ENCODE assay signal across 1 cellular context in the genomic region with DNA sequence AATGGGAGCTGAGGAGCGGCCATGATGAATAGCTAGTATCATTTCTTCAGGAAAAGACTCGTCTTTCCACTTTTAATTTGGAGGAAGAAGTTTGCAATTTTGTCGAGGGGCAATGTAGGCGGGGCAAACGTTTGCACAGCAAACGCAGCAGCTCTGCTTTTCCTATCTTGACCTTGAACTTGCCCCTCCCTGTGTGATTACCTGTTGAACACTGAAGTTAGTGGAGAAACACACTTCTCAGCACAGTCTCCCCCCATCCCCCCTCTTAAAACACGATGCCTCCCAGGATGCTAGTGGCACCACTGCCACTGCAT.
TF ChIP-seq lines count a peak whose summit lies in the region.

No MANE protein-coding gene starts in this region.

TF ChIP-seq in HepG2, 621 proteins besides CTCF, POLR2A, EP300 and RAD21 (continues in another document):
- TF ChIP-seq, protein P1, sequence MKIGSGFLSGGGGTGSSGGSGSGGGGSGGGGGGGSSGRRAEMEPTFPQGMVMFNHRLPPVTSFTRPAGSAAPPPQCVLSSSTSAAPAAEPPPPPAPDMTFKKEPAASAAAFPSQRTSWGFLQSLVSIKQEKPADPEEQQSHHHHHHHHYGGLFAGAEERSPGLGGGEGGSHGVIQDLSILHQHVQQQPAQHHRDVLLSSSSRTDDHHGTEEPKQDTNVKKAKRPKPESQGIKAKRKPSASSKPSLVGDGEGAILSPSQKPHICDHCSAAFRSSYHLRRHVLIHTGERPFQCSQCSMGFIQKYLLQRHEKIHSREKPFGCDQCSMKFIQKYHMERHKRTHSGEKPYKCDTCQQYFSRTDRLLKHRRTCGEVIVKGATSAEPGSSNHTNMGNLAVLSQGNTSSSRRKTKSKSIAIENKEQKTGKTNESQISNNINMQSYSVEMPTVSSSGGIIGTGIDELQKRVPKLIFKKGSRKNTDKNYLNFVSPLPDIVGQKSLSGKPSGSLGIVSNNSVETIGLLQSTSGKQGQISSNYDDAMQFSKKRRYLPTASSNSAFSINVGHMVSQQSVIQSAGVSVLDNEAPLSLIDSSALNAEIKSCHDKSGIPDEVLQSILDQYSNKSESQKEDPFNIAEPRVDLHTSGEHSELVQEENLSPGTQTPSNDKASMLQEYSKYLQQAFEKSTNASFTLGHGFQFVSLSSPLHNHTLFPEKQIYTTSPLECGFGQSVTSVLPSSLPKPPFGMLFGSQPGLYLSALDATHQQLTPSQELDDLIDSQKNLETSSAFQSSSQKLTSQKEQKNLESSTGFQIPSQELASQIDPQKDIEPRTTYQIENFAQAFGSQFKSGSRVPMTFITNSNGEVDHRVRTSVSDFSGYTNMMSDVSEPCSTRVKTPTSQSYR (CRISPR knock-in tag; IDR thresholded peaks at IDR 0.05; ENCODE audit: borderline replicate concordance) = peak; percentile 86
- TF ChIP-seq DNMT3B (CRISPR knock-in tag; conservative IDR thresholded peaks at IDR 0.05) (no peak), ZNF660 (CRISPR knock-in tag; IDR thresholded peaks at IDR 0.05; ENCODE audit: borderline replicate concordance, low read depth) (no peak), TEAD3 (CRISPR knock-in tag; optimal IDR thresholded peaks at IDR 0.05; ENCODE audit: borderline replicate concordance) (no peak), PRMT3 (CRISPR knock-in tag; IDR thresholded peaks at IDR 0.05; ENCODE audit: borderline replicate concordance, low read depth) (0 out of 2 replicates have a peak, but pooled peaks have one; percentile 7), NFYC (CRISPR knock-in tag; IDR thresholded peaks at IDR 0.05) (no peak), ZNF451 (CRISPR knock-in tag; IDR thresholded peaks at IDR 0.05) (no peak), ATF7 (IDR thresholded peaks at IDR 0.05) (no peak), ATF7 (CRISPR knock-in tag; IDR thresholded peaks at IDR 0.05) (no peak), ZNF431 (CRISPR knock-in tag; IDR thresholded peaks at IDR 0.05; ENCODE audit: borderline replicate concordance, low read depth) (no peak), ZNF343 (CRISPR knock-in tag; IDR thresholded peaks at IDR 0.05) (no peak), HOXA3 (CRISPR knock-in tag; IDR thresholded peaks at IDR 0.05) (no peak), REPIN1 (CRISPR knock-in tag; IDR thresholded peaks at IDR 0.05; ENCODE audit: borderline replicate concordance, low read depth) (0 out of 2 replicates have a peak, but pooled peaks have one; percentile 4), ZNF292 (CRISPR knock-in tag; IDR thresholded peaks at IDR 0.05; ENCODE audit: borderline replicate concordance, low read depth) (no peak), MED13 (CRISPR knock-in tag; IDR thresholded peaks at IDR 0.05) (no peak), SCMH1 (CRISPR knock-in tag; IDR thresholded peaks at IDR 0.05; ENCODE audit: borderline replicate concordance) (no peak), RARA (CRISPR knock-in tag; IDR thresholded peaks at IDR 0.05) (peak; percentile 11; the same call in 1 of the 2 replicates), SP5 (CRISPR knock-in tag; IDR thresholded peaks at IDR 0.05; ENCODE audit: borderline replicate concordance, low read depth) (0 out of 2 replicates have a peak, but pooled peaks have one; percentile 27), RXRB (CRISPR knock-in tag; IDR thresholded peaks at IDR 0.05; ENCODE audit: borderline replicate concordance) (no peak), ZNF562 (CRISPR knock-in tag; IDR thresholded peaks at IDR 0.05; ENCODE audit: borderline replicate concordance) (no peak; the same call in 1 of the 2 replicates), ZNF777 (CRISPR knock-in tag; IDR thresholded peaks at IDR 0.05) (no peak), GZF1 (CRISPR knock-in tag; IDR thresholded peaks at IDR 0.05) (no peak), ZNF776 (CRISPR knock-in tag; IDR thresholded peaks at IDR 0.05) (no peak), BORCS8-MEF2B (CRISPR knock-in tag; IDR thresholded peaks at IDR 0.05) (0 out of 2 replicates have a peak, but pooled peaks have one; percentile 10), ZMAT3 (CRISPR knock-in tag; conservative IDR thresholded peaks at IDR 0.05) (no peak), TBP (CRISPR knock-in tag; IDR thresholded peaks at IDR 0.05) (no peak), GFI1 (CRISPR knock-in tag; IDR thresholded peaks at IDR 0.05; ENCODE audit: borderline replicate concordance) (no peak), MYC (CRISPR knock-in tag; IDR thresholded peaks at IDR 0.05; ENCODE audit: borderline replicate concordance) (0 out of 2 replicates have a peak, but pooled peaks have one; percentile 3), ETV5 (CRISPR knock-in tag; IDR thresholded peaks at IDR 0.05; ENCODE audit: borderline replicate concordance) (peak; percentile 21; the same call in 1 of the 2 replicates), HDAC1 (CRISPR knock-in tag; IDR thresholded peaks at IDR 0.05) (peak; percentile 8; the same call in 1 of the 2 replicates), ZNF3 (CRISPR knock-in tag; IDR thresholded peaks at IDR 0.05) (0 out of 2 replicates have a peak, but pooled peaks have one; percentile 13), NCOA2 (CRISPR knock-in tag; IDR thresholded peaks at IDR 0.05) (0 out of 2 replicates have a peak, but pooled peaks have one; percentile 14), ZFYVE20 (CRISPR knock-in tag; IDR thresholded peaks at IDR 0.05; ENCODE audit: borderline replicate concordance, low read depth) (no peak), PITX1 (CRISPR knock-in tag; IDR thresholded peaks at IDR 0.05) (no peak), KAT8 (CRISPR knock-in tag; IDR thresholded peaks at IDR 0.05) (peak; percentile 12; the same call in 1 of the 2 replicates), ZNF75D (CRISPR knock-in tag; IDR thresholded peaks at IDR 0.05; ENCODE audit: borderline replicate concordance) (no peak), MAFK (conservative IDR thresholded peaks at IDR 0.05 in 1 of 2, IDR thresholded peaks at IDR 0.05 in 1 of 2; ENCODE audit: low read length in 2 of 2) (no peak), ZNF703 (CRISPR knock-in tag; IDR thresholded peaks at IDR 0.05; ENCODE audit: borderline replicate concordance) (0 out of 2 replicates have a peak, but pooled peaks have one; percentile 41)
- TF ChIP-seq, protein P2, sequence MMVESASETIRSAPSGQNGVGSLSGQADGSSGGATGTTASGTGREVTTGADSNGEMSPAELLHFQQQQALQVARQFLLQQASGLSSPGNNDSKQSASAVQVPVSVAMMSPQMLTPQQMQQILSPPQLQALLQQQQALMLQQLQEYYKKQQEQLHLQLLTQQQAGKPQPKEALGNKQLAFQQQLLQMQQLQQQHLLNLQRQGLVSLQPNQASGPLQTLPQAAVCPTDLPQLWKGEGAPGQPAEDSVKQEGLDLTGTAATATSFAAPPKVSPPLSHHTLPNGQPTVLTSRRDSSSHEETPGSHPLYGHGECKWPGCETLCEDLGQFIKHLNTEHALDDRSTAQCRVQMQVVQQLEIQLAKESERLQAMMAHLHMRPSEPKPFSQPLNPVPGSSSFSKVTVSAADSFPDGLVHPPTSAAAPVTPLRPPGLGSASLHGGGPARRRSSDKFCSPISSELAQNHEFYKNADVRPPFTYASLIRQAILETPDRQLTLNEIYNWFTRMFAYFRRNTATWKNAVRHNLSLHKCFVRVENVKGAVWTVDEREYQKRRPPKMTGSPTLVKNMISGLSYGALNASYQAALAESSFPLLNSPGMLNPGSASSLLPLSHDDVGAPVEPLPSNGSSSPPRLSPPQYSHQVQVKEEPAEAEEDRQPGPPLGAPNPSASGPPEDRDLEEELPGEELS (CRISPR knock-in tag; IDR thresholded peaks at IDR 0.05) = peak; percentile 7; the same call in 1 of the 2 replicates
- TF ChIP-seq, protein P3, sequence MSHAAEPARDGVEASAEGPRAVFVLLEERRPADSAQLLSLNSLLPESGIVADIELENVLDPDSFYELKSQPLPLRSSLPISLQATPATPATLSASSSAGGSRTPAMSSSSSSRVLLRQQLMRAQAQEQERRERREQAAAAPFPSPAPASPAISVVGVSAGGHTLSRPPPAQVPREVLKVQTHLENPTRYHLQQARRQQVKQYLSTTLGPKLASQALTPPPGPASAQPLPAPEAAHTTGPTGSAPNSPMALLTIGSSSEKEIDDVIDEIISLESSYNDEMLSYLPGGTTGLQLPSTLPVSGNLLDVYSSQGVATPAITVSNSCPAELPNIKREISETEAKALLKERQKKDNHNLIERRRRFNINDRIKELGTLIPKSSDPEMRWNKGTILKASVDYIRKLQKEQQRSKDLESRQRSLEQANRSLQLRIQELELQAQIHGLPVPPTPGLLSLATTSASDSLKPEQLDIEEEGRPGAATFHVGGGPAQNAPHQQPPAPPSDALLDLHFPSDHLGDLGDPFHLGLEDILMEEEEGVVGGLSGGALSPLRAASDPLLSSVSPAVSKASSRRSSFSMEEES (CRISPR knock-in tag; IDR thresholded peaks at IDR 0.05) = no peak
- TF ChIP-seq, protein P4, sequence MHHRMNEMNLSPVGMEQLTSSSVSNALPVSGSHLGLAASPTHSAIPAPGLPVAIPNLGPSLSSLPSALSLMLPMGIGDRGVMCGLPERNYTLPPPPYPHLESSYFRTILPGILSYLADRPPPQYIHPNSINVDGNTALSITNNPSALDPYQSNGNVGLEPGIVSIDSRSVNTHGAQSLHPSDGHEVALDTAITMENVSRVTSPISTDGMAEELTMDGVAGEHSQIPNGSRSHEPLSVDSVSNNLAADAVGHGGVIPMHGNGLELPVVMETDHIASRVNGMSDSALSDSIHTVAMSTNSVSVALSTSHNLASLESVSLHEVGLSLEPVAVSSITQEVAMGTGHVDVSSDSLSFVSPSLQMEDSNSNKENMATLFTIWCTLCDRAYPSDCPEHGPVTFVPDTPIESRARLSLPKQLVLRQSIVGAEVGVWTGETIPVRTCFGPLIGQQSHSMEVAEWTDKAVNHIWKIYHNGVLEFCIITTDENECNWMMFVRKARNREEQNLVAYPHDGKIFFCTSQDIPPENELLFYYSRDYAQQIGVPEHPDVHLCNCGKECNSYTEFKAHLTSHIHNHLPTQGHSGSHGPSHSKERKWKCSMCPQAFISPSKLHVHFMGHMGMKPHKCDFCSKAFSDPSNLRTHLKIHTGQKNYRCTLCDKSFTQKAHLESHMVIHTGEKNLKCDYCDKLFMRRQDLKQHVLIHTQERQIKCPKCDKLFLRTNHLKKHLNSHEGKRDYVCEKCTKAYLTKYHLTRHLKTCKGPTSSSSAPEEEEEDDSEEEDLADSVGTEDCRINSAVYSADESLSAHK (CRISPR knock-in tag; IDR thresholded peaks at IDR 0.05; ENCODE audit: borderline replicate concordance) = no peak
- TF ChIP-seq, protein P5, sequence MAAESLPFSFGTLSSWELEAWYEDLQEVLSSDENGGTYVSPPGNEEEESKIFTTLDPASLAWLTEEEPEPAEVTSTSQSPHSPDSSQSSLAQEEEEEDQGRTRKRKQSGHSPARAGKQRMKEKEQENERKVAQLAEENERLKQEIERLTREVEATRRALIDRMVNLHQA (CRISPR knock-in tag; IDR thresholded peaks at IDR 0.05) = no peak
- TF ChIP-seq, protein P6, sequence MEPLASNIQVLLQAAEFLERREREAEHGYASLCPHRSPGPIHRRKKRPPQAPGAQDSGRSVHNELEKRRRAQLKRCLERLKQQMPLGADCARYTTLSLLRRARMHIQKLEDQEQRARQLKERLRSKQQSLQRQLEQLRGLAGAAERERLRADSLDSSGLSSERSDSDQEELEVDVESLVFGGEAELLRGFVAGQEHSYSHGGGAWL (CRISPR knock-in tag; IDR thresholded peaks at IDR 0.05) = no peak
- TF ChIP-seq, protein P7, sequence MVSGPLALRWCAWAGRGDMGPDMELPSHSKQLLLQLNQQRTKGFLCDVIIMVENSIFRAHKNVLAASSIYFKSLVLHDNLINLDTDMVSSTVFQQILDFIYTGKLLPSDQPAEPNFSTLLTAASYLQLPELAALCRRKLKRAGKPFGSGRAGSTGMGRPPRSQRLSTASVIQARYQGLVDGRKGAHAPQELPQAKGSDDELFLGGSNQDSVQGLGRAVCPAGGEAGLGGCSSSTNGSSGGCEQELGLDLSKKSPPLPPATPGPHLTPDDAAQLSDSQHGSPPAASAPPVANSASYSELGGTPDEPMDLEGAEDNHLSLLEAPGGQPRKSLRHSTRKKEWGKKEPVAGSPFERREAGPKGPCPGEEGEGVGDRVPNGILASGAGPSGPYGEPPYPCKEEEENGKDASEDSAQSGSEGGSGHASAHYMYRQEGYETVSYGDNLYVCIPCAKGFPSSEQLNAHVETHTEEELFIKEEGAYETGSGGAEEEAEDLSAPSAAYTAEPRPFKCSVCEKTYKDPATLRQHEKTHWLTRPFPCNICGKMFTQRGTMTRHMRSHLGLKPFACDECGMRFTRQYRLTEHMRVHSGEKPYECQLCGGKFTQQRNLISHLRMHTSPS (CRISPR knock-in tag; IDR thresholded peaks at IDR 0.05; ENCODE audit: low read depth) = peak; percentile 91
- TF ChIP-seq, protein P8, sequence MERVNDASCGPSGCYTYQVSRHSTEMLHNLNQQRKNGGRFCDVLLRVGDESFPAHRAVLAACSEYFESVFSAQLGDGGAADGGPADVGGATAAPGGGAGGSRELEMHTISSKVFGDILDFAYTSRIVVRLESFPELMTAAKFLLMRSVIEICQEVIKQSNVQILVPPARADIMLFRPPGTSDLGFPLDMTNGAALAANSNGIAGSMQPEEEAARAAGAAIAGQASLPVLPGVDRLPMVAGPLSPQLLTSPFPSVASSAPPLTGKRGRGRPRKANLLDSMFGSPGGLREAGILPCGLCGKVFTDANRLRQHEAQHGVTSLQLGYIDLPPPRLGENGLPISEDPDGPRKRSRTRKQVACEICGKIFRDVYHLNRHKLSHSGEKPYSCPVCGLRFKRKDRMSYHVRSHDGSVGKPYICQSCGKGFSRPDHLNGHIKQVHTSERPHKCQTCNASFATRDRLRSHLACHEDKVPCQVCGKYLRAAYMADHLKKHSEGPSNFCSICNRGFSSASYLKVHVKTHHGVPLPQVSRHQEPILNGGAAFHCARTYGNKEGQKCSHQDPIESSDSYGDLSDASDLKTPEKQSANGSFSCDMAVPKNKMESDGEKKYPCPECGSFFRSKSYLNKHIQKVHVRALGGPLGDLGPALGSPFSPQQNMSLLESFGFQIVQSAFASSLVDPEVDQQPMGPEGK (CRISPR knock-in tag; IDR thresholded peaks at IDR 0.05) = peak; percentile 25; the same call in 1 of the 2 replicates
- TF ChIP-seq, protein P9, sequence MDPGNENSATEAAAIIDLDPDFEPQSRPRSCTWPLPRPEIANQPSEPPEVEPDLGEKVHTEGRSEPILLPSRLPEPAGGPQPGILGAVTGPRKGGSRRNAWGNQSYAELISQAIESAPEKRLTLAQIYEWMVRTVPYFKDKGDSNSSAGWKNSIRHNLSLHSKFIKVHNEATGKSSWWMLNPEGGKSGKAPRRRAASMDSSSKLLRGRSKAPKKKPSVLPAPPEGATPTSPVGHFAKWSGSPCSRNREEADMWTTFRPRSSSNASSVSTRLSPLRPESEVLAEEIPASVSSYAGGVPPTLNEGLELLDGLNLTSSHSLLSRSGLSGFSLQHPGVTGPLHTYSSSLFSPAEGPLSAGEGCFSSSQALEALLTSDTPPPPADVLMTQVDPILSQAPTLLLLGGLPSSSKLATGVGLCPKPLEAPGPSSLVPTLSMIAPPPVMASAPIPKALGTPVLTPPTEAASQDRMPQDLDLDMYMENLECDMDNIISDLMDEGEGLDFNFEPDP (CRISPR knock-in tag; conservative IDR thresholded peaks at IDR 0.05) = no peak
- TF ChIP-seq, protein P10, sequence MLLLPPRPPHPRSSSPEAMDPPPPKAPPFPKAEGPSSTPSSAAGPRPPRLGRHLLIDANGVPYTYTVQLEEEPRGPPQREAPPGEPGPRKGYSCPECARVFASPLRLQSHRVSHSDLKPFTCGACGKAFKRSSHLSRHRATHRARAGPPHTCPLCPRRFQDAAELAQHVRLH (CRISPR knock-in tag; IDR thresholded peaks at IDR 0.05; ENCODE audit: borderline replicate concordance, low read depth) = no peak
